Comparison of ENCODE assay signal across 8 cellular contexts in the genomic region with DNA sequence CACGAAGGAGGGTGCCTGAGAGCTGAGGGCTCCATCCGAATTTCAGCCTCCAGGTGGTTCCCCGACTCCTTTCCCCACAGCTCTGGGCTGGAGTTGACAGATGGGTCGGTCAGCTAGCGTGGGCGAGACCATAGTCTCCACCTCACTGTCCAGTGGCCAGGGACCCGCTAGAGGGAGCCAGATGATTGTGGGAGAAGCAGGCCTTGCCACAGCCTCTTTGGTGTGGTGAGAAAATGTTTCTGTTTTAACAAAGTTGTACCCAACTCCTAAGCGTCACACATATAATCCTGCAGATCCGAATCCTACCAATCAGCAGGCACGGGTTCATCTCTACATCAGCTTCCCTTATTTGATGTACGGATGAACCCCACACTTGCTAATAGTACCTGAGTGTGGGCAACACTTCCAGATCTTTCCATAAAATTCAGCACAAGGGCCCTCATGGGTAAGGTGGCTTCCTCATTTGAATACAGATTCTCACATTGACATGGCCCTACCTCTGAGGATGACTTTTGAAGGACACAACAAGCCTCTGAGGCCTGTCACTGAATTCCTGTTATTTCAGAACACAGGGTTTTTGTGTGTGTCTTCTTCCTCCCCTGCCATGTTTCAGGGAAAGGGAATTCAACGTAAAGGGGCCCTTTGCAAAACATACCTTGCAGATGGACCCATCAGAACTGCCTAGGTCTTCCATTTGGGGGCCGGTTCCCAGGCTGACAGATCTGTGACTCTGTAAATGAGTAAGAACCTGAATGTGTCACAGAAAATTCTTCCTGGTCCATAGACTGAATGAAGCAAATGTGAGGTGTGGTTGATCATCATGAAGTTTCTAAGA.
DNase-seq lines count a peak whose midpoint lies in the region; ATAC-seq and TF ChIP-seq lines count a peak whose summit lies in the region.

No MANE protein-coding gene starts in this region.

- H3K4me3 Mint-ChIP-seq in brain, result no peak overlapping the region

- H3K27me3 Mint-ChIP-seq in brain, result peaks cover 13% of the 10 kb centered on the region

- peak overlapping the region in 1 of 5 experiments; percentile 7 for H3K27ac Mint-ChIP-seq in brain

- peak; percentile 91 to 95 for TF ChIP-seq CTCF in brain (conservative IDR thresholded peaks at IDR 0.05)

- H3K4me1 Mint-ChIP-seq in brain, result no peaks in the 10 kb centered on the region

- no peaks in the 10 kb centered on the region for H3K36me3 Mint-ChIP-seq in brain

- peak; percentile 79 for DNase-seq in activated gamma-delta T cell treated with Interleukin-2 at 50 U/mL for 16 hours
- DNase-seq in activated gamma-delta T cell (lab: John Stamatoyannopoulos, UW), result no peak
- DNase-seq in NCI-H146 treated with DMSO at 0.1 percent for 48 hours (lab: John Stamatoyannopoulos, UW; ENCODE audit: unreplicated experiment), result peak; percentile 28
- DNase-seq in UCSD-AML1 (lab: John Stamatoyannopoulos, UW; ENCODE audit: unreplicated experiment), result peak; percentile 84
- peak; percentile 93 for DNase-seq in iPS-NIHi7 (ENCODE audit: extremely low spot score)
- DNase-seq in stimulated activated CD4-positive, alpha-beta T cell treated with anti-CD3 and anti-CD28 coated beads, Interleukin-15, amount 100 ng/mL, for 1 hour (ENCODE audit: low read depth in 1 of 2, low spot score in 1 of 2), result peak; percentile 49 to 58

- H3K9me3 Mint-ChIP-seq in brain, result peaks cover 0 to 2% (median 0%) of the 10 kb centered on the region in 5 experiments

- ATAC-seq in HG02852 (IDR thresholded peaks at IDR 0.05; ENCODE audit: unreplicated experiment), result peak; percentile 66
